Comparison of ENCODE assay signal across 1 cellular context in genomic region chr20:2536562-2536986, GRCh38.
TF ChIP-seq lines count a peak whose summit lies in the region.

Gene TMC2, plus strand, starts transcription at chr20:2536573. Its CDS starts 49 bp downstream, at chr20:2536622.

TF ChIP-seq in GM23338, 12 proteins besides CTCF, POLR2A, EP300 and RAD21 (continued from another document):
- no peak for TF ChIP-seq ZNF462 (CRISPR knock-in tag; IDR thresholded peaks at IDR 0.05)
- no peak for TF ChIP-seq REST (IDR thresholded peaks at IDR 0.05; ENCODE audit: unreplicated experiment)
- TF ChIP-seq EZH2phosphoT487 (IDR thresholded peaks at IDR 0.05; ENCODE audit: unreplicated experiment) = no peak
- TF ChIP-seq STAT1 (IDR thresholded peaks at IDR 0.05; ENCODE audit: unreplicated experiment) = no peak
